ENCODE assay signal across 2 cellular contexts in genomic region chr12:51403159-51403558, GRCh38.
A peak's percentile ranks its signal among the peaks of the same experiment; 100 is the strongest.
TF ChIP-seq lines count a peak whose summit lies in the region.

No MANE protein-coding gene starts in this region.

TF ChIP-seq in IMR-90, 13 proteins besides CTCF, POLR2A, EP300 and RAD21:
- no peak for TF ChIP-seq FOS (IDR thresholded peaks at IDR 0.05; ENCODE audit: low read depth, low read length)

TF ChIP-seq in GM12878, 131 proteins besides CTCF, POLR2A, EP300 and RAD21:
- no peak for TF ChIP-seq TCF12 (IDR thresholded peaks at IDR 0.05; ENCODE audit: low read depth, low read length)
- TF ChIP-seq YY1 (IDR thresholded peaks at IDR 0.05; ENCODE audit: low read depth, low read length) = 0 out of 2 replicates have a peak, but pooled peaks have one; percentile 21
- 0 out of 2 replicates have a peak, but pooled peaks have one; percentile 50 for TF ChIP-seq IRF4 (IDR thresholded peaks at IDR 0.05; ENCODE audit: low read depth, low read length)
- TF ChIP-seq E2F4 (IDR thresholded peaks at IDR 0.05; ENCODE audit: low read depth, low read length) = no peak
- TF ChIP-seq RAD51 (IDR thresholded peaks at IDR 0.05) = no peak
- TF ChIP-seq SRF (IDR thresholded peaks at IDR 0.05; ENCODE audit: low read depth in 2 of 2, low read length in 2 of 2) = no peak
- peak; percentile 32; the same call in 1 of the 2 replicates for TF ChIP-seq JUNB (IDR thresholded peaks at IDR 0.05)
TF ChIP-seq in GM12878: peak in this region for 3.
